ENCODE assay signal across 8 cellular contexts in genomic region chr17:56699186-56699895, GRCh38.
DNase-seq lines count a peak whose midpoint lies in the region; ATAC-seq, FAIRE-seq and TF ChIP-seq lines count a peak whose summit lies in the region.
"Had no signal": no experiment of that assay in that cellular context is flagged by ENCODE, and none has a peak within 500 bp of the region (broad histone marks: within the 10 kb centered on the region; RNA-seq: fewer than 3 reads in every experiment).

No MANE protein-coding gene starts in this region.

- H3K27me3 ChIP-seq in astrocyte (ENCODE audit: insufficient read depth, low read length) (no peaks in the 10 kb centered on the region), thoracic aorta (replicated peaks; ENCODE audit: insufficient read depth) (no peaks in the 10 kb centered on the region)

- H4K20me1 ChIP-seq in astrocyte (ENCODE audit: insufficient read depth, low read length), result no peaks in the 10 kb centered on the region

- peak; percentile 38 for ATAC-seq in thoracic aorta (ENCODE audit: insufficient number of reproducible peaks, low FRiP score, low read depth)
- no peak for ATAC-seq in HG03571 (IDR thresholded peaks at IDR 0.05; ENCODE audit: unreplicated experiment)
- no peak for ATAC-seq in GM19395 (IDR thresholded peaks at IDR 0.05; ENCODE audit: unreplicated experiment)

- H3K4me3 ChIP-seq in astrocyte (ENCODE audit: insufficient read depth, low read depth, low read length), result peak overlapping the region; percentile 7
- no peak overlapping the region for H3K4me3 ChIP-seq in thoracic aorta

- H3K4me3 Mint-ChIP-seq in astrocyte (ENCODE audit: unreplicated experiment), result peak overlapping the region; percentile 67
- H3K4me3 Mint-ChIP-seq: central memory CD8-positive, alpha-beta T cell had no signal

- H3K36me3 Mint-ChIP-seq in astrocyte (ENCODE audit: low read depth, unreplicated experiment), result peaks cover 2% of the 10 kb centered on the region

- H3K4me1 ChIP-seq in astrocyte (ENCODE audit: insufficient read depth, low read length), result peaks cover 16% of the 10 kb centered on the region
- H3K4me1 ChIP-seq in thoracic aorta (ENCODE audit: control insufficient read depth in 1 of 2, low read depth in 2 of 2), result peaks cover 0 to 21% of the 10 kb centered on the region in 2 donors

- H3K4me1 Mint-ChIP-seq in astrocyte (ENCODE audit: low read depth, unreplicated experiment), result peaks cover 25% of the 10 kb centered on the region
- H3K4me1 Mint-ChIP-seq: central memory CD8-positive, alpha-beta T cell had no signal

- no peak overlapping the region for H2AFZ ChIP-seq in astrocyte (ENCODE audit: low read depth, low read length)

- DNase-seq in HT1080 (ENCODE audit: low read depth), result peak; percentile 100
- DNase-seq in astrocyte (ENCODE audit: low read depth), result peak; percentile 99
- DNase-seq in iris pigment epithelial cell (ENCODE audit: low read depth), result peak; percentile 99
- DNase-seq in thoracic aorta (ENCODE audit: low spot score), result peak; percentile 6
- no peak for DNase-seq in GM10266 (ENCODE audit: extremely low spot score)

- H3K36me3 ChIP-seq in astrocyte (ENCODE audit: insufficient read depth, low read length) (no peaks in the 10 kb centered on the region), thoracic aorta (no peaks in the 10 kb centered on the region)

- no peaks in the 10 kb centered on the region for H3K9me3 ChIP-seq in astrocyte (ENCODE audit: insufficient read depth, low read depth, low read length)
- H3K9me3 ChIP-seq in thoracic aorta, result no peaks in the 10 kb centered on the region

- FAIRE-seq in astrocyte (lab: Jason Lieb, UNC), result peak; percentile 98

- peak overlapping the region; percentile 23 for H3K9ac ChIP-seq in astrocyte (ENCODE audit: low read length)

- peaks cover 4% of the 10 kb centered on the region for H3K9me3 Mint-ChIP-seq in astrocyte (ENCODE audit: unreplicated experiment)
- H3K9me3 Mint-ChIP-seq: central memory CD8-positive, alpha-beta T cell had no signal

- TF ChIP-seq CTCF in astrocyte (IDR thresholded peaks at IDR 0.05; ENCODE audit: insufficient read depth, low read depth, low read length) (no peak), thoracic aorta (IDR thresholded peaks at IDR 0.05) (no peak), GM10266 (IDR thresholded peaks at IDR 0.05; ENCODE audit: control insufficient read depth, insufficient read depth, low read depth, missing control alignments) (no peak)

- peak overlapping the region; percentile 97 for H3K27ac Mint-ChIP-seq in astrocyte (ENCODE audit: unreplicated experiment)

- no peaks in the 10 kb centered on the region for H3K79me2 ChIP-seq in astrocyte (ENCODE audit: insufficient read depth, low read length)

- peak overlapping the region; percentile 62 for H3K27ac ChIP-seq in astrocyte (ENCODE audit: low read depth, low read length)
- peak overlapping the region; percentile 5 to 32 for H3K27ac ChIP-seq in thoracic aorta

- peak overlapping the region; percentile 75 for H3K4me2 ChIP-seq in astrocyte (ENCODE audit: low read length)

- no peaks in the 10 kb centered on the region for H3K27me3 Mint-ChIP-seq in astrocyte (ENCODE audit: low read depth, unreplicated experiment)
